Comparison of ENCODE assay signal across 21 cellular contexts in the genomic region with DNA sequence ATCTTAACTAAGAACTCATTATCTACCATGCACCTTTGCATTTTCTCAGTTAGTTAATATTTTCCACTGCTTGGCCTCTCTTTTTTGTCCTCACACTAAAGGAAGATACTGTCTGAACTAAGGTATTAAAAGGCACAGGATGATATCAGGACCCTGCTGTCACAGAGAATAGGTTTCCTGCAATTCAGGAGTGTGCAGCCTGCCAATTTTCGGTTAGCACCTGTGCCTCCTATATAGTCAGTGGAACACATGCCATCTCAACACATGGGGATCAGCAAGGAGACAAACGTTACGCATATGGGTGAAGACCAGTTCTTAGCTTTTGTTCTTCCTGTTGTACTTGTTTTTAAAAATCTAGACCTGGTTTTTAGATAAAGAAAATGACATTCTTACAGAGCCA.
"Had no signal": no experiment of that assay in that cellular context is flagged by ENCODE, and none has a peak within 500 bp of the region (broad histone marks: within the 10 kb centered on the region; RNA-seq: fewer than 3 reads in every experiment).

No MANE protein-coding gene starts in this region.

- ATAC-seq: left ventricle myocardium superior; lower lobe of right lung; naive thymus-derived CD8-positive, alpha-beta T cell; psoas muscle; right cardiac atrium; stimulated activated memory B cell treated with anti-CD40 and anti-IgM and Interleukin-4, amounts not matched to agents 10 μg/mL and 1 μg/mL and 100 μg/mL, for 72 hours; stimulated activated naive CD8-positive, alpha-beta T cell treated with anti-CD3 and anti-CD28 coated beads, Interleukin-15, Interleukin-2, amounts not matched to agents 100 U/mL and 50 U/mL, for 24 hours had no signal

- H3K27ac ChIP-seq: lower lobe of right lung, psoas muscle, sigmoid colon, spleen, testis, tibial artery had no signal

- H3K36me3 ChIP-seq: lower lobe of right lung, sigmoid colon, spleen, tibial artery had no signal

- H3K4me1 ChIP-seq: lower lobe of right lung, psoas muscle, sigmoid colon, spleen, testis, tibial artery had no signal

- DNase-seq: effector CD4-positive, alpha-beta T cell; hypothalamus; immature natural killer cell; islet precursor cell; left ventricle myocardium superior; lower lobe of right lung; naive thymus-derived CD8-positive, alpha-beta T cell; nephron progenitor cell; nucleus accumbens; posterior cingulate gyrus; psoas muscle; right cardiac atrium; sigmoid colon; spleen; stimulated activated CD4-positive, alpha-beta T cell treated with anti-CD3 and anti-CD28 coated beads, Interleukin-4, amount 100 ng/mL, for 4 hours; stimulated activated naive CD8-positive, alpha-beta T cell treated with anti-CD3 and anti-CD28 coated beads, Interleukin-15, Interleukin-2, amounts not matched to agents 100 U/mL and 50 U/mL, for 24 hours; testis; tibial artery had no signal

- H3K9me3 ChIP-seq: lower lobe of right lung, psoas muscle, sigmoid colon, testis, tibial artery had no signal

- FAIRE-seq: frontal cortex had no signal

- H3K4me3 ChIP-seq: dorsolateral prefrontal cortex, lower lobe of right lung, psoas muscle, sigmoid colon, spleen, testis, tibial artery had no signal
